ENCODE assay signal across 8 cellular contexts in the genomic region with DNA sequence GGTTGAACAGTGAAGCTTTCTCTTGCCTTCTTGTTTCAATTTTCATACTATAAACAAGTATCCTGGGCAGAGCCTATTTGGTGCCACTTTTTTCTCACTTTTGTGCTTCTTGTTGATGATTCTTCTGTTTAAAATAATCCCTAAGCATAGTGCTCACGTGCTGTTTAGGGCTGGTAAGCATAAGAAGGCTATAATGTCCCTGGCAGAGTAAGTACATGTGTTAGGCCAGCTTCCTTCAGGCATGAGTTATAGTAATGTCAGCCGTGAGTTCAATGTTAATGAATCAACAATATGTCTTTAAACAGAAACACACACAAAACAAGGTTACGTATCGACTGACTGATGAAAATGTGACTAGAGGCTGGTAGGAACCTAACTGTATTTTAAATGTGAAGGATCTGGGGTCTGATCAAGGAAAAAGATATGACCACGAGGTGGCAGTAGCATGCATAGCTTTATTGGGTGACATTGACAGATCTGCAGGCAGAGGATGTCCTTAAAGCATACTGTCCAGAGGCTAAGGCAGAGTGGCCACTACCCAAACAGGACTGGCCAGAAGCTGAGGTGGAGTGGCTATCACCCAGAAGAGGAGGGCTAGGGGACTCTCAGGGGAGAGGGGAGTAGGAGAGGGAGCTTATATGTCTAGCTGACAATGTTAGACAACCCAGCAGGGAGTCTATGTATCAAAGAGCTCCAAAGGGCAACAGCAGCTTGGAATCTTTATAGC.
A peak's percentile ranks its signal among the peaks of the same experiment; 100 is the strongest.
DNase-seq lines count a peak whose midpoint lies in the region; ATAC-seq lines count a peak whose summit lies in the region.

No MANE protein-coding gene starts in this region.

- ATAC-seq in GM18517 (IDR thresholded peaks at IDR 0.05; ENCODE audit: unreplicated experiment) = peak; percentile 87
- ATAC-seq in HG03066 (IDR thresholded peaks at IDR 0.05; ENCODE audit: low read depth, unreplicated experiment) = peak; percentile 87
- ATAC-seq in left colon = peak; percentile 95

- DNase-seq in ACHN (peak; percentile 81), NCI-H2196 (lab: John Stamatoyannopoulos, UW; ENCODE audit: unreplicated experiment) (peak; percentile 72), left colon (peak; percentile 40 to 56)
- DNase-seq in activated CD4-positive, CD25-positive, alpha-beta regulatory T cell (lab: John Stamatoyannopoulos, UW) = peak; percentile 5 to 27 (median 14)
- DNase-seq in central memory CD4-positive, alpha-beta T cell = peak; percentile 57
- DNase-seq in stimulated activated CD4-positive, alpha-beta T cell treated with anti-CD3 and anti-CD28 coated beads, TNF-alpha, amount 100 ng/mL, for 24 hours (ENCODE audit: low read depth in 3 of 3) = peak; percentile 21 to 68 (median 31)

- intact Hi-C loops in left colon (cut with DNase I, micrococcal nuclease) = loop anchor here (5.0 to 10.0 kb wide), 2 partner anchors 194 to 201 kb away; a partner anchor contains a TSS

- in situ Hi-C loops in ACHN (cut with HindIII; ENCODE audit: low pct_ligation_motif_present, low pct_unique_long_range_greater_than_20kb, low sequenced_read_pairs) = no loop called here

Comparison
In these comparisons a context has a peak if more than half of its experiments do, and no peak if none do; other contexts are left out.
1. Peak in every context shown above with its lines: DNase-seq and ATAC-seq.
2. DNase-seq: peak in every context shown above with its lines; median percentile 81 in ACHN; 72 in NCI-H2196; 57 in central memory CD4-positive, alpha-beta T cell; 48 in left colon; 31 in stimulated activated CD4-positive, alpha-beta T cell treated with anti-CD3 and anti-CD28 coated beads, TNF-alpha, amount 100 ng/mL, for 24 hours; 14 in activated CD4-positive, CD25-positive, alpha-beta regulatory T cell.